28 cellular contexts compared by ENCODE assay signal in genomic region chr5:33601881-33602280, GRCh38.
A peak's percentile ranks its signal among the peaks of the same experiment; 100 is the strongest.
DNase-seq lines count a peak whose midpoint lies in the region; ATAC-seq and TF ChIP-seq lines count a peak whose summit lies in the region.
"Had no signal": no experiment of that assay in that cellular context is flagged by ENCODE, and none has a peak within 500 bp of the region (broad histone marks: within the 10 kb centered on the region; RNA-seq: fewer than 3 reads in every experiment).

No MANE protein-coding gene starts in this region.

- H3K4me1 ChIP-seq in neuron (ENCODE audit: insufficient read depth, low read length), result peaks cover 15% of the 10 kb centered on the region
- H3K4me1 ChIP-seq: transverse colon had no signal

- H3K4me3 Mint-ChIP-seq in activated CD8-positive, alpha-beta T cell treated with anti-CD3 and anti-CD28 coated beads for 36 hours, result no peak overlapping the region
- H3K4me3 Mint-ChIP-seq: activated T-helper 17 cell treated with anti-CD3 and anti-CD28 coated beads, Interleukin-2, amount 50 U/mL, for 72 hours; CD8-positive, alpha-beta memory T cell; HFFc6; natural killer cell had no signal

- no peaks in the 10 kb centered on the region for H3K9me3 Mint-ChIP-seq in activated CD8-positive, alpha-beta T cell treated with anti-CD3 and anti-CD28 coated beads for 36 hours
- H3K9me3 Mint-ChIP-seq: activated naive CD4-positive, alpha-beta T cell treated with anti-CD3 and anti-CD28 coated beads, Interleukin-2, amount 50 U/mL, for 72 hours; activated T-helper 17 cell treated with anti-CD3 and anti-CD28 coated beads, Interleukin-2, amount 50 U/mL, for 72 hours; CD8-positive, alpha-beta memory T cell; HFFc6; natural killer cell had no signal

- H3K27me3 Mint-ChIP-seq in activated CD8-positive, alpha-beta T cell treated with anti-CD3 and anti-CD28 coated beads for 36 hours, result peaks cover 3% of the 10 kb centered on the region

- intact Hi-C loops in activated CD8-positive, alpha-beta T cell treated with anti-CD3 and anti-CD28 coated beads for 36 hours (cut with micrococcal nuclease), result no loop called here

- POLR2A ChIA-PET in activated CD8-positive, alpha-beta T cell treated with anti-CD3 and anti-CD28 coated beads for 36 hours (lab: Charles Lee), result no interaction called here

- no peaks in the 10 kb centered on the region for H3K36me3 ChIP-seq in neuron (ENCODE audit: insufficient read depth, low read length)
- H3K36me3 ChIP-seq: gastroesophageal sphincter, transverse colon, WERI-Rb-1 had no signal

- H2AFZ ChIP-seq in neuron (ENCODE audit: low read depth, low read length), result peak overlapping the region; percentile 49

- no peaks in the 10 kb centered on the region for H3K36me3 Mint-ChIP-seq in activated CD8-positive, alpha-beta T cell treated with anti-CD3 and anti-CD28 coated beads for 36 hours (ENCODE audit: low read depth)
- H3K36me3 Mint-ChIP-seq: activated naive CD4-positive, alpha-beta T cell treated with anti-CD3 and anti-CD28 coated beads, Interleukin-2, amount 50 U/mL, for 72 hours; CD8-positive, alpha-beta memory T cell; natural killer cell had no signal

- H3K4me1 Mint-ChIP-seq in activated CD8-positive, alpha-beta T cell treated with anti-CD3 and anti-CD28 coated beads for 36 hours (ENCODE audit: low read depth), result no peaks in the 10 kb centered on the region
- H3K4me1 Mint-ChIP-seq: activated T-helper 17 cell treated with anti-CD3 and anti-CD28 coated beads, Interleukin-2, amount 50 U/mL, for 72 hours; CD8-positive, alpha-beta memory T cell; natural killer cell had no signal

- in situ Hi-C loops in astrocyte of the spinal cord (cut with HindIII; ENCODE audit: low sequenced_read_pairs), result no loop called here

- peak; percentile 25 for DNase-seq in ELF-1 (ENCODE audit: low read depth, low spot score)
- peak; percentile 65 for DNase-seq in astrocyte of the spinal cord (ENCODE audit: low read depth, low spot score)
- DNase-seq in iPS-NIHi7 (ENCODE audit: extremely low spot score), result peak; percentile 23
- DNase-seq in AG08395 (ENCODE audit: low spot score), result no peak
- DNase-seq in activated CD8-positive, alpha-beta T cell treated with anti-CD3 and anti-CD28 coated beads for 36 hours, result no peak
- no peak for DNase-seq in NCI-H82 (lab: John Stamatoyannopoulos, UW)
- DNase-seq: activated CD4-positive, alpha-beta T cell treated with anti-CD3 and anti-CD28 coated beads, Interleukin-2, amount 50 U/mL, for 1 hour; AML-193; brain microvascular endothelial cell; CD8-positive, alpha-beta memory T cell; effector CD8-positive, alpha-beta T cell; HFFc6; KBM-7; left colon; natural killer cell; NCI-H1436 treated with DMSO at 0.1 percent for 48 hours; NCI-H2107; NCI-H446 treated with DMSO at 0.1 percent for 48 hours; OCI-M1; transverse colon; WERI-Rb-1 had no signal

- H3K27ac Mint-ChIP-seq in activated CD8-positive, alpha-beta T cell treated with anti-CD3 and anti-CD28 coated beads for 36 hours, result no peak overlapping the region
- H3K27ac Mint-ChIP-seq: activated naive CD4-positive, alpha-beta T cell treated with anti-CD3 and anti-CD28 coated beads, Interleukin-2, amount 50 U/mL, for 72 hours; activated T-helper 17 cell treated with anti-CD3 and anti-CD28 coated beads, Interleukin-2, amount 50 U/mL, for 72 hours; CD8-positive, alpha-beta memory T cell; HFFc6; natural killer cell had no signal

- no peak for TF ChIP-seq CTCF in astrocyte of the spinal cord (IDR thresholded peaks at IDR 0.05; ENCODE audit: low read depth, low read length)
- no peak for TF ChIP-seq CTCF in activated CD8-positive, alpha-beta T cell treated with anti-CD3 and anti-CD28 coated beads for 36 hours (IDR thresholded peaks at IDR 0.05)

- no peaks in the 10 kb centered on the region for H3K9me3 ChIP-seq in neuron (ENCODE audit: low read length)
- H3K9me3 ChIP-seq: gastroesophageal sphincter, transverse colon had no signal

- H3K4me3 ChIP-seq in astrocyte of the spinal cord (ENCODE audit: low read depth, low read length) (no peak overlapping the region), neuron (ENCODE audit: low read length) (no peak overlapping the region)
- H3K4me3 ChIP-seq: gastroesophageal sphincter, transverse colon had no signal

- no peak for ATAC-seq in activated CD8-positive, alpha-beta T cell treated with anti-CD3 and anti-CD28 coated beads for 36 hours
- no peak for ATAC-seq in HG02938 (IDR thresholded peaks at IDR 0.05; ENCODE audit: unreplicated experiment)
- ATAC-seq: activated naive CD4-positive, alpha-beta T cell treated with anti-CD3 and anti-CD28 coated beads, Interleukin-2, amount 50 U/mL, for 72 hours; activated T-helper 17 cell treated with anti-CD3 and anti-CD28 coated beads, Interleukin-2, amount 50 U/mL, for 72 hours; gastroesophageal sphincter; left colon; natural killer cell; sciatic nerve; SK-N-SH treated with all-trans-retinoic acid at 6 μM for 48 hours had no signal

- H3K27me3 ChIP-seq in neuron (ENCODE audit: insufficient read depth, low read length), result no peaks in the 10 kb centered on the region
- H3K27me3 ChIP-seq: brain microvascular endothelial cell, gastroesophageal sphincter, transverse colon had no signal

- CTCF ChIA-PET in activated CD8-positive, alpha-beta T cell treated with anti-CD3 and anti-CD28 coated beads for 36 hours (lab: Charles Lee), result interaction anchor here (1.0 kb wide), 1 partner anchor 13 kb away, joined by 4 read pairs; no protein-coding TSS in a partner anchor

Comparison
In these comparisons a context has a peak if more than half of its experiments do, and no peak if none do; other contexts are left out.
1. DNase-seq: peak in ELF-1 (single experiment), astrocyte of the spinal cord (single experiment) and iPS-NIHi7 (single experiment); none in AG08395 (single experiment), activated CD8-positive, alpha-beta T cell treated with anti-CD3 and anti-CD28 coated beads for 36 hours (single experiment) and NCI-H82 (single experiment).